ENCODE assay signal across 17 cellular contexts in the genomic region with DNA sequence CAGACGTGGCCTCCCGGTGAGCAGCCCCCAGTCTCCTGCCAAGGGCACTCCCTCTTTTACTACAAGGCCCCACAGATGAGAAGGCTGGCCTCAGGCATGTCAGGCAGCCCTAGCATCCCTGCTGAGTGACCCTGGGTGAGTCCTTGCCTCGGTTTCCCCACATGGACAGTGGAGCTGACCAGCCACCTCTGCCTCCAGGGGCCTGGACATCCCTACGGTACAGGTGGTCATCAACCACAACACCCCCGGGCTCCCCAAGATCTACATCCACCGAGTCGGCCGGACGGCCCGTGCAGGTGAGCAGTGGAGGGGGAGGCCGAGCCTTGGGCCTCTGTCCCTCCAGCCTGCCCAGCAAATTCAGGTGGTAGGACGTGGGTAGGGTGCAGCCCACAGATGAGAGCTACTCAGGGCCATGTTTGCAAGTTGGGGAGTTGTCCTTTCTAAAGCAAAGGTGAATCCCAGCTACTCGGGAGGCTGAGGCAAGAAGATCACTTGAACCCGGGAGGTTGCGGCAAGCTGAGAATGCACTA. TPM values are rescaled to one million over a fixed set of nuclear protein-coding genes. Genes with fewer than 3 reads are reported as not detected.
A peak's percentile ranks its signal among the peaks of the same experiment; 100 is the strongest.
DNase-seq lines count a peak whose midpoint lies in the region; ATAC-seq, FAIRE-seq and TF ChIP-seq lines count a peak whose summit lies in the region.
"Had no signal": no experiment of that assay in that cellular context is flagged by ENCODE, and none has a peak within 500 bp of the region (broad histone marks: within the 10 kb centered on the region; RNA-seq: fewer than 3 reads in every experiment).

No MANE protein-coding gene starts in this region.

- peaks cover 14% of the 10 kb centered on the region for H3K79me1 ChIP-seq in neuronal stem cell (ENCODE audit: low read depth, low read length)

- WGBS in HepG2 (ENCODE audit: low lambda C conversion rate), result 100% methylated on average over 7 of the region's 15 CpGs
- whole genome bisulfite sequencing in right lobe of liver (ENCODE audit: insufficient coverage, low coverage, low lambda C conversion rate, missing lambda C conversion rate), result no CpG with 5 or more reads among the region's 15 CpGs
- WGBS in neuronal stem cell (ENCODE audit: extremely low coverage in 2 of 2, insufficient read length in 2 of 2, insufficient replicate concordance in 1 of 2), 2 donors, result no CpG with 5 or more reads among the region's 15 CpGs

- no peak overlapping the region for H3K14ac ChIP-seq in neuronal stem cell (ENCODE audit: low read length)

- no peak overlapping the region for H2BK15ac ChIP-seq in neuronal stem cell (ENCODE audit: low read length)

- H4K91ac ChIP-seq in neuronal stem cell (ENCODE audit: low read depth, low read length, poor library complexity), result no peak overlapping the region

- peak overlapping the region; percentile 43 for H2AK5ac ChIP-seq in neuronal stem cell (ENCODE audit: low read depth, low read length)

- H3K4me3 ChIP-seq in HepG2 (replicated peaks in 1 of 3; ENCODE audit: insufficient read depth in 1 of 3, low read depth in 2 of 3, low read length in 3 of 3), result no peak overlapping the region
- no peak overlapping the region for H3K4me3 ChIP-seq in right lobe of liver
- peak overlapping the region in 1 of 2 donors; percentile 53 for H3K4me3 ChIP-seq in neuronal stem cell (ENCODE audit: low read length in 2 of 2)
- H3K4me3 ChIP-seq: BLaER1, GM12878 had no signal

- no peak overlapping the region for H3K4ac ChIP-seq in neuronal stem cell (ENCODE audit: low read length)

- CTCF ChIA-PET in HepG2 (lab: Yijun Ruan, JAX; ENCODE audit: low intra/inter-chr PET ratio, low total read pairs), result no interaction called here

- H3K27me3 ChIP-seq in HepG2 (ENCODE audit: control insufficient read depth in 1 of 2, insufficient read depth in 2 of 2, low read length in 2 of 2), result no peaks in the 10 kb centered on the region; a peak in 1 of 5 replicates
- H3K27me3 ChIP-seq in right lobe of liver, result no peaks in the 10 kb centered on the region
- H3K27me3 ChIP-seq in neuronal stem cell (ENCODE audit: control insufficient read depth in 3 of 3, insufficient read depth in 3 of 3, low read depth in 1 of 3, low read length in 3 of 3), result no peaks in the 10 kb centered on the region
- H3K27me3 ChIP-seq: BLaER1 had no signal

- FAIRE-seq in HepG2 (lab: Jason Lieb, UNC), result no peak
- FAIRE-seq: GM12878 had no signal

- TF ChIP-seq EP300 in HepG2 (IDR thresholded peaks at IDR 0.05; ENCODE audit: low read depth in 2 of 2, low read length in 2 of 2) (no peak), HepG2 (CRISPR knock-in tag; IDR thresholded peaks at IDR 0.05; ENCODE audit: borderline replicate concordance) (no peak)

- no peak overlapping the region for H3K18ac ChIP-seq in neuronal stem cell (ENCODE audit: low read length)

- H2BK120ac ChIP-seq in neuronal stem cell (ENCODE audit: low read depth, low read length), result no peak overlapping the region

- H2BK12ac ChIP-seq in neuronal stem cell (ENCODE audit: low read length), result no peak overlapping the region

- no peak overlapping the region for H4K8ac ChIP-seq in neuronal stem cell (ENCODE audit: low read depth, low read length)

- BruUV-seq in HepG2 (replicated peaks; lab: Mats Ljungman, UMichigan), result no TSS peak

- DNase-seq in HepG2 (ENCODE audit: low spot score), result no peak
- no peak for DNase-seq in right lobe of liver
- no peak for DNase-seq in endothelial cell (ENCODE audit: low spot score)
- DNase-seq in neuronal stem cell (ENCODE audit: low spot score), result no peak
- no peak for DNase-seq in CD1c-positive myeloid dendritic cell (ENCODE audit: extremely low spot score)
- no peak for DNase-seq in NCI-H748 treated with DMSO at 0.1 percent for 48 hours (lab: John Stamatoyannopoulos, UW)
- DNase-seq: 8988T; AML-193; CD4-positive, CD25-positive, alpha-beta regulatory T cell; DMS79; GOT3; H9 had no signal

- H3K9ac ChIP-seq in HepG2 (ENCODE audit: insufficient read depth, low read depth, low read length), result no peak overlapping the region
- no peak overlapping the region for H3K9ac ChIP-seq in neuronal stem cell (ENCODE audit: low read depth, low read length, poor library complexity)
- H3K9ac ChIP-seq: BLaER1 had no signal

- H3K23ac ChIP-seq in neuronal stem cell (ENCODE audit: low read depth, low read length, poor library complexity), result no peak overlapping the region

- H3K79me2 ChIP-seq in HepG2 (ENCODE audit: insufficient read depth, low read length), result peaks cover 10% of the 10 kb centered on the region

- H3K9me3 ChIP-seq in HepG2 (ENCODE audit: low read length) (no peaks in the 10 kb centered on the region), right lobe of liver (no peaks in the 10 kb centered on the region), neuronal stem cell (replicated peaks in 1 of 2; ENCODE audit: control insufficient read depth in 2 of 2, insufficient read depth in 1 of 2, low read depth in 1 of 2, low read length in 2 of 2) (no peaks in the 10 kb centered on the region)
- H3K9me3 ChIP-seq: BLaER1 had no signal

- H3K36me3 Mint-ChIP-seq in endothelial cell (ENCODE audit: low read depth, unreplicated experiment), result peaks cover 37% of the 10 kb centered on the region

- intact Hi-C loops in HepG2 (cut with micrococcal nuclease; ENCODE audit: unreplicated experiment) (no loop called here), right lobe of liver (cut with DNase I) (no loop called here)

- no peak overlapping the region for H3K27ac ChIP-seq in HepG2 (ENCODE audit: extremely low read length, insufficient read depth, low read length)
- no peak overlapping the region for H3K27ac ChIP-seq in right lobe of liver
- H3K27ac ChIP-seq in neuronal stem cell (replicated peaks; ENCODE audit: low read length), result no peak overlapping the region
- H3K27ac ChIP-seq: BLaER1 had no signal

- H3K4me1 ChIP-seq in HepG2 (ENCODE audit: insufficient read depth, low read length), result peaks cover 12% of the 10 kb centered on the region
- H3K4me1 ChIP-seq in right lobe of liver, result peaks cover 0 to 8% (median 4%) of the 10 kb centered on the region in 4 donors
- H3K4me1 ChIP-seq in neuronal stem cell (ENCODE audit: control insufficient read depth in 2 of 2, insufficient read depth in 1 of 2, low read depth in 1 of 2, low read length in 2 of 2), result peaks cover 0 to 6% of the 10 kb centered on the region in 2 donors

- H3K4me3 Mint-ChIP-seq in endothelial cell (ENCODE audit: unreplicated experiment), result peak overlapping the region; percentile 83
- H3K4me3 Mint-ChIP-seq: H9 had no signal

- peaks cover 45% of the 10 kb centered on the region for H3K27me3 Mint-ChIP-seq in endothelial cell (ENCODE audit: unreplicated experiment)
- H3K27me3 Mint-ChIP-seq: CD4-positive, CD25-positive, alpha-beta regulatory T cell had no signal

- in situ Hi-C loops in HepG2 (cut with HindIII; ENCODE audit: extremely low pct_ligation_motif_present, low pct_unique_long_range_greater_than_20kb), result loop anchor here (10.0 kb wide), 1 partner anchor 60 kb away; no protein-coding TSS in a partner anchor

- H2BK5ac ChIP-seq in neuronal stem cell (ENCODE audit: low read length), result no peak overlapping the region

- no peak for TF ChIP-seq CTCF in HepG2 (CRISPR knock-in tag; IDR thresholded peaks at IDR 0.05)
- TF ChIP-seq CTCF in right lobe of liver (IDR thresholded peaks at IDR 0.05), result no peak
- no peak for TF ChIP-seq CTCF in endothelial cell (IDR thresholded peaks at IDR 0.05; ENCODE audit: unreplicated experiment)

- no peak for TF ChIP-seq RAD21 in HepG2 (CRISPR knock-in tag; IDR thresholded peaks at IDR 0.05)

- H3K4me1 Mint-ChIP-seq in endothelial cell (ENCODE audit: unreplicated experiment), result peaks cover 15% of the 10 kb centered on the region

- POLR2A ChIA-PET in HepG2 (lab: Yijun Ruan, JAX), result no interaction called here

- H3K4me2 ChIP-seq in HepG2 (ENCODE audit: low read depth, low read length), result no peak overlapping the region
- H3K4me2 ChIP-seq in neuronal stem cell (ENCODE audit: insufficient read depth, low read length, poor library complexity, severe bottlenecking), result no peak overlapping the region
- H3K4me2 ChIP-seq: BLaER1 had no signal

- no peak overlapping the region for H3K27ac Mint-ChIP-seq in endothelial cell (ENCODE audit: unreplicated experiment)
- H3K27ac Mint-ChIP-seq: H9 had no signal

- H2AFZ ChIP-seq in HepG2 (ENCODE audit: low read length) (no peak overlapping the region), neuronal stem cell (ENCODE audit: low read length) (no peak overlapping the region)

- H3K9me3 Mint-ChIP-seq in endothelial cell (ENCODE audit: unreplicated experiment), result no peaks in the 10 kb centered on the region
- H3K9me3 Mint-ChIP-seq: CD4-positive, CD25-positive, alpha-beta regulatory T cell; H9 had no signal

- peaks cover 18 to 44% of the 10 kb centered on the region in 2 experiments for H3K36me3 ChIP-seq in HepG2 (replicated peaks in 1 of 2; ENCODE audit: control insufficient read depth in 1 of 2, insufficient read depth in 2 of 2, low read length in 2 of 2)
- H3K36me3 ChIP-seq in right lobe of liver, result peaks cover 0 to 52% (median 22%) of the 10 kb centered on the region in 4 donors
- peaks cover 46 to 78% of the 10 kb centered on the region in 2 donors for H3K36me3 ChIP-seq in neuronal stem cell (replicated peaks in 1 of 2; ENCODE audit: control insufficient read depth in 2 of 2, insufficient read depth in 2 of 2, low read length in 2 of 2)

- 0 out of 2 replicates have a peak, but pooled peaks cover 4% of the 10 kb centered on the region for H4K20me1 ChIP-seq in HepG2 (ENCODE audit: insufficient read depth, low read length)

- TF ChIP-seq POLR2A in HepG2 (IDR thresholded peaks at IDR 0.05; ENCODE audit: insufficient read depth in 1 of 2, low read depth in 2 of 2, low read length in 2 of 2) (no peak), right lobe of liver (IDR thresholded peaks at IDR 0.05) (no peak)

- ATAC-seq in HepG2 (no peak), right lobe of liver (no peak), GM21737 (IDR thresholded peaks at IDR 0.05; ENCODE audit: unreplicated experiment) (no peak), GM21526 (IDR thresholded peaks at IDR 0.05; ENCODE audit: low FRiP score, unreplicated experiment) (no peak)
- ATAC-seq: GM12878 had no signal

RNA-seq across cellular contexts. Expression of gene DDX49, which starts 5.2 kb away (rescaled TPM):
- total RNA-seq in HepG2 (2016; rRNA removed; fragmentation: Illumina TruSeq; extraction: Trizol) (44.6 and 46.2 TPM in 2 replicates), right lobe of liver (10 to 100 TPM; 15.8 to 37.9 (median 18.5) TPM), endothelial cell (ENCODE audit: unreplicated experiment) (33.7 TPM)
- 26.8 and 31.4 TPM in 2 replicates for total RNA-seq in HepG2 (2016; cell fraction: cytosol; rRNA removed; fragmentation: Illumina TruSeq; extraction: Trizol; ENCODE audit: low read depth)
- total RNA-seq in HepG2 (2016; cell fraction: insoluble cytoplasmic fraction; rRNA removed; fragmentation: Illumina TruSeq; extraction: Trizol), result 36.8 and 44.8 TPM in 2 replicates
- 34.9 and 35.2 TPM in 2 replicates for total RNA-seq in HepG2 (2016; cell fraction: membrane; rRNA removed; fragmentation: Illumina TruSeq; extraction: Trizol)
- 21.6 and 22.6 TPM in 2 replicates for total RNA-seq in HepG2 (2016; cell fraction: nucleus; rRNA removed; fragmentation: Illumina TruSeq; extraction: Trizol)
- 27.0 and 28.9 TPM in 2 replicates for polyA plus RNA-seq in HepG2 (2011; rRNA removed)
- polyA plus RNA-seq in HepG2 (2011; cell fraction: cytosol; rRNA removed), result 18.7 and 29.0 TPM in 2 replicates
- 45.0 and 51.2 TPM in 2 replicates for polyA plus RNA-seq in HepG2 (2011; cell fraction: nucleus; rRNA removed)
- 13.7 and 15.9 TPM in 2 replicates for polyA plus RNA-seq in HepG2 (2012)
- polyA plus RNA-seq in HepG2 (2016; cell fraction: cytosol; fragmentation: Illumina TruSeq; extraction: Trizol; ENCODE audit: low read depth), result 25.8 and 27.7 TPM in 2 replicates
- 36.1 and 38.2 TPM in 2 replicates for polyA plus RNA-seq in HepG2 (2016; cell fraction: insoluble cytoplasmic fraction; fragmentation: Illumina TruSeq; extraction: Trizol; ENCODE audit: low read depth)
- 21.6 and 25.1 TPM in 2 replicates for polyA plus RNA-seq in HepG2 (2016; cell fraction: membrane; fragmentation: Illumina TruSeq; extraction: Trizol; ENCODE audit: low read depth)
- polyA plus RNA-seq in HepG2 (2016; cell fraction: nucleus; fragmentation: Illumina TruSeq; extraction: Trizol; ENCODE audit: insufficient read depth, low read depth), result 42.3 and 43.7 TPM in 2 replicates
- polyA minus RNA-seq in HepG2 (2011; rRNA and poly(A)+ RNA removed; ENCODE audit: low replicate concordance), result 54.2 and 128 TPM in 2 replicates
- polyA minus RNA-seq in HepG2 (2011; cell fraction: cytosol; rRNA and poly(A)+ RNA removed), result 14.5 and 19.5 TPM in 2 replicates
- polyA minus RNA-seq in HepG2 (2011; cell fraction: nucleus; rRNA and poly(A)+ RNA removed), result 18.6 and 24.2 TPM in 2 replicates
- 11.8 TPM for polyA plus RNA-seq in neuronal stem cell (2013, experiment 1 of 2)
- polyA plus RNA-seq in neuronal stem cell (2013, experiment 2 of 2), result 10.4 TPM

RNA-seq across cellular contexts. Expression of gene COPE, which starts 5.6 kb away (rescaled TPM):
- total RNA-seq in HepG2 (2016; rRNA removed; fragmentation: Illumina TruSeq; extraction: Trizol) (188 and 189 TPM in 2 replicates), right lobe of liver (100 to 1,000 TPM in 3 of 6 experiments, 10 to 100 TPM in 3; 67.4 to 240 (median 97.1) TPM), endothelial cell (ENCODE audit: unreplicated experiment) (213 TPM)
- 90.0 and 90.2 TPM in 2 replicates for total RNA-seq in HepG2 (2016; cell fraction: cytosol; rRNA removed; fragmentation: Illumina TruSeq; extraction: Trizol; ENCODE audit: low read depth)
- 172 and 181 TPM in 2 replicates for total RNA-seq in HepG2 (2016; cell fraction: insoluble cytoplasmic fraction; rRNA removed; fragmentation: Illumina TruSeq; extraction: Trizol)
- 87.8 and 90.8 TPM in 2 replicates for total RNA-seq in HepG2 (2016; cell fraction: membrane; rRNA removed; fragmentation: Illumina TruSeq; extraction: Trizol)
- 70.6 and 74.1 TPM in 2 replicates for total RNA-seq in HepG2 (2016; cell fraction: nucleus; rRNA removed; fragmentation: Illumina TruSeq; extraction: Trizol)
- 205 and 222 TPM in 2 replicates for polyA plus RNA-seq in HepG2 (2011; rRNA removed)
- polyA plus RNA-seq in HepG2 (2011; cell fraction: cytosol; rRNA removed), result 175 and 335 TPM in 2 replicates
- polyA plus RNA-seq in HepG2 (2011; cell fraction: nucleus; rRNA removed), result 191 and 222 TPM in 2 replicates
- polyA plus RNA-seq in HepG2 (2012), result 86.4 and 120 TPM in 2 replicates
- polyA plus RNA-seq in HepG2 (2016; cell fraction: cytosol; fragmentation: Illumina TruSeq; extraction: Trizol; ENCODE audit: low read depth), result 73.8 and 86.7 TPM in 2 replicates
- polyA plus RNA-seq in HepG2 (2016; cell fraction: insoluble cytoplasmic fraction; fragmentation: Illumina TruSeq; extraction: Trizol; ENCODE audit: low read depth), result 149 and 196 TPM in 2 replicates
- 72.3 and 75.2 TPM in 2 replicates for polyA plus RNA-seq in HepG2 (2016; cell fraction: membrane; fragmentation: Illumina TruSeq; extraction: Trizol; ENCODE audit: low read depth)
- 134 and 136 TPM in 2 replicates for polyA plus RNA-seq in HepG2 (2016; cell fraction: nucleus; fragmentation: Illumina TruSeq; extraction: Trizol; ENCODE audit: insufficient read depth, low read depth)
- 163 and 283 TPM in 2 replicates for polyA minus RNA-seq in HepG2 (2011; rRNA and poly(A)+ RNA removed; ENCODE audit: low replicate concordance)
- 82.7 and 99.4 TPM in 2 replicates for polyA minus RNA-seq in HepG2 (2011; cell fraction: cytosol; rRNA and poly(A)+ RNA removed)
- polyA minus RNA-seq in HepG2 (2011; cell fraction: nucleus; rRNA and poly(A)+ RNA removed), result 41.8 and 44.1 TPM in 2 replicates
- polyA plus RNA-seq in neuronal stem cell (2013, experiment 1 of 2), result 152 TPM
- polyA plus RNA-seq in neuronal stem cell (2013, experiment 2 of 2), result 153 TPM

RNA-seq across cellular contexts. Expression of gene HOMER3, which starts 16.3 kb away (rescaled TPM):
- total RNA-seq in HepG2 (2016; rRNA removed; fragmentation: Illumina TruSeq; extraction: Trizol) (16.0 and 21.3 TPM in 2 replicates), right lobe of liver (1 to 10 TPM; 2.3 to 4.7 (median 3.2) TPM), endothelial cell (ENCODE audit: unreplicated experiment) (222 TPM)
- 26.4 and 33.2 TPM in 2 replicates for total RNA-seq in HepG2 (2016; cell fraction: cytosol; rRNA removed; fragmentation: Illumina TruSeq; extraction: Trizol; ENCODE audit: low read depth)
- total RNA-seq in HepG2 (2016; cell fraction: insoluble cytoplasmic fraction; rRNA removed; fragmentation: Illumina TruSeq; extraction: Trizol), result 15.8 and 22.8 TPM in 2 replicates
- total RNA-seq in HepG2 (2016; cell fraction: membrane; rRNA removed; fragmentation: Illumina TruSeq; extraction: Trizol), result 34.4 and 37.9 TPM in 2 replicates
- total RNA-seq in HepG2 (2016; cell fraction: nucleus; rRNA removed; fragmentation: Illumina TruSeq; extraction: Trizol), result 9.6 and 15.0 TPM in 2 replicates
- polyA plus RNA-seq in HepG2 (2011; rRNA removed), result 27.3 and 33.7 TPM in 2 replicates
- polyA plus RNA-seq in HepG2 (2011; cell fraction: cytosol; rRNA removed), result 17.2 and 24.7 TPM in 2 replicates
- 44.4 and 50.4 TPM in 2 replicates for polyA plus RNA-seq in HepG2 (2011; cell fraction: nucleus; rRNA removed)
- 9.2 and 17.6 TPM in 2 replicates for polyA plus RNA-seq in HepG2 (2012)
- 38.0 and 46.9 TPM in 2 replicates for polyA plus RNA-seq in HepG2 (2016; cell fraction: cytosol; fragmentation: Illumina TruSeq; extraction: Trizol; ENCODE audit: low read depth)
- polyA plus RNA-seq in HepG2 (2016; cell fraction: insoluble cytoplasmic fraction; fragmentation: Illumina TruSeq; extraction: Trizol; ENCODE audit: low read depth), result 25.7 and 29.6 TPM in 2 replicates
- 45.5 and 48.8 TPM in 2 replicates for polyA plus RNA-seq in HepG2 (2016; cell fraction: membrane; fragmentation: Illumina TruSeq; extraction: Trizol; ENCODE audit: low read depth)
- polyA plus RNA-seq in HepG2 (2016; cell fraction: nucleus; fragmentation: Illumina TruSeq; extraction: Trizol; ENCODE audit: insufficient read depth, low read depth), result 36.3 and 38.7 TPM in 2 replicates
- polyA minus RNA-seq in HepG2 (2011; rRNA and poly(A)+ RNA removed; ENCODE audit: low replicate concordance), result 16.8 and 17.2 TPM in 2 replicates
- 3.6 and 6.2 TPM in 2 replicates for polyA minus RNA-seq in HepG2 (2011; cell fraction: cytosol; rRNA and poly(A)+ RNA removed)
- 8.6 and 13.4 TPM in 2 replicates for polyA minus RNA-seq in HepG2 (2011; cell fraction: nucleus; rRNA and poly(A)+ RNA removed)
- 58.3 TPM for polyA plus RNA-seq in neuronal stem cell (2013, experiment 1 of 2)
- 56.2 TPM for polyA plus RNA-seq in neuronal stem cell (2013, experiment 2 of 2)

RNA-seq across cellular contexts. Expression of gene CERS1, which starts 28.8 kb away (rescaled TPM):
- total RNA-seq in HepG2 (2016; rRNA removed; fragmentation: Illumina TruSeq; extraction: Trizol), result 2.3 and 4.6 TPM in 2 replicates
- total RNA-seq in HepG2 (2016; cell fraction: cytosol; rRNA removed; fragmentation: Illumina TruSeq; extraction: Trizol; ENCODE audit: low read depth), result 5.9 and 6.2 TPM in 2 replicates
- 2.4 and 5.4 TPM in 2 replicates for total RNA-seq in HepG2 (2016; cell fraction: insoluble cytoplasmic fraction; rRNA removed; fragmentation: Illumina TruSeq; extraction: Trizol)
- 8.1 and 8.5 TPM in 2 replicates for total RNA-seq in HepG2 (2016; cell fraction: membrane; rRNA removed; fragmentation: Illumina TruSeq; extraction: Trizol)
- total RNA-seq in HepG2 (2016; cell fraction: nucleus; rRNA removed; fragmentation: Illumina TruSeq; extraction: Trizol), result 3.8 and 4.7 TPM in 2 replicates
- polyA plus RNA-seq in HepG2 (2011; rRNA removed), result 9.8 and 18.8 TPM in 2 replicates
- polyA plus RNA-seq in HepG2 (2011; cell fraction: cytosol; rRNA removed), result 11.5 and 15.3 TPM in 2 replicates
- polyA plus RNA-seq in HepG2 (2011; cell fraction: nucleus; rRNA removed), result 12.2 and 12.9 TPM in 2 replicates
- polyA plus RNA-seq in HepG2 (2012), result 4.3 and 5.9 TPM in 2 replicates
- 8.6 and 10.1 TPM in 2 replicates for polyA plus RNA-seq in HepG2 (2016; cell fraction: cytosol; fragmentation: Illumina TruSeq; extraction: Trizol; ENCODE audit: low read depth)
- polyA plus RNA-seq in HepG2 (2016; cell fraction: insoluble cytoplasmic fraction; fragmentation: Illumina TruSeq; extraction: Trizol; ENCODE audit: low read depth), result 3.8 and 4.5 TPM in 2 replicates
- 11.3 and 12.9 TPM in 2 replicates for polyA plus RNA-seq in HepG2 (2016; cell fraction: membrane; fragmentation: Illumina TruSeq; extraction: Trizol; ENCODE audit: low read depth)
- 11.5 and 12.9 TPM in 2 replicates for polyA plus RNA-seq in HepG2 (2016; cell fraction: nucleus; fragmentation: Illumina TruSeq; extraction: Trizol; ENCODE audit: insufficient read depth, low read depth)
- polyA minus RNA-seq in HepG2 (2011; rRNA and poly(A)+ RNA removed; ENCODE audit: low replicate concordance), result 13.1 and 35.4 TPM in 2 replicates
- polyA minus RNA-seq in HepG2 (2011; cell fraction: cytosol; rRNA and poly(A)+ RNA removed), result 8.0 and 9.5 TPM in 2 replicates
- 1.7 and 2.4 TPM in 2 replicates for polyA minus RNA-seq in HepG2 (2011; cell fraction: nucleus; rRNA and poly(A)+ RNA removed)
- total RNA-seq in right lobe of liver, result not detected
- total RNA-seq in endothelial cell (ENCODE audit: unreplicated experiment), result 15.7 TPM
- 17.4 TPM for polyA plus RNA-seq in neuronal stem cell (2013, experiment 1 of 2)
- 17.0 TPM for polyA plus RNA-seq in neuronal stem cell (2013, experiment 2 of 2)
- total RNA-seq: CD4-positive, CD25-positive, alpha-beta regulatory T cell; GM12878; HT-29 had no signal
- polyA plus RNA-seq: CD4-positive, CD25-positive, alpha-beta regulatory T cell had no signal
